Comparison of ENCODE assay signal across 21 cellular contexts in genomic region chr5:147973086-147973485, GRCh38.
DNase-seq lines count a peak whose midpoint lies in the region; ATAC-seq and TF ChIP-seq lines count a peak whose summit lies in the region.
"Had no signal": no experiment of that assay in that cellular context is flagged by ENCODE, and none has a peak within 500 bp of the region (broad histone marks: within the 10 kb centered on the region; RNA-seq: fewer than 3 reads in every experiment).

No MANE protein-coding gene starts in this region.

- TF ChIP-seq CTCF in suprapubic skin (IDR thresholded peaks at IDR 0.05): no peak

- DNase-seq in DMS53 treated with DMSO at 0.1 percent for 48 hours (lab: John Stamatoyannopoulos, UW; ENCODE audit: unreplicated experiment) (peak; percentile 38), NCI-H2029 (lab: John Stamatoyannopoulos, UW) (peak; percentile 18), NCI-H526 treated with DMSO at 0.1 percent for 48 hours (lab: John Stamatoyannopoulos, UW) (peak; percentile 72), SJCRH30 (peak; percentile 12 to 48), suprapubic skin (ENCODE audit: low spot score in 2 of 2) (no peak)
- DNase-seq in activated CD4-positive, alpha-beta T cell treated with anti-CD3 and anti-CD28 coated beads, Interleukin-2, amount 50 U/mL, for 48 hours: no peak
- DNase-seq: AML-193, GF-D8, GOT3, IMR-90, MG63, NCI-H1048, NCI-H1694, NCI-H446 treated with DMSO at 0.1 percent for 48 hours, Right ventricle myocardium superior, SK-N-SH, T-cell had no signal

- no peaks in the 10 kb centered on the region for H3K9me3 ChIP-seq in SJCRH30 (replicated peaks)
- no peaks in the 10 kb centered on the region for H3K9me3 ChIP-seq in suprapubic skin
- H3K9me3 ChIP-seq: MG63, SK-N-SH had no signal

- no peak for TF ChIP-seq POLR2A in suprapubic skin (IDR thresholded peaks at IDR 0.05)

- H3K36me3 ChIP-seq in SJCRH30 (no peaks in the 10 kb centered on the region), suprapubic skin (no peaks in the 10 kb centered on the region)
- H3K36me3 ChIP-seq: MG63 had no signal

- H3K4me1 ChIP-seq in SJCRH30 (peaks cover 6% of the 10 kb centered on the region; the same call in 1 of the 2 replicates), suprapubic skin (no peaks in the 10 kb centered on the region)

- no peak overlapping the region for H3K27ac ChIP-seq in SJCRH30
- no peak overlapping the region for H3K27ac ChIP-seq in suprapubic skin
- H3K27ac ChIP-seq: C4-2B had no signal

- no peak for ATAC-seq in GM18511 (IDR thresholded peaks at IDR 0.05; ENCODE audit: unreplicated experiment)
- no peak for ATAC-seq in HG03280 (IDR thresholded peaks at IDR 0.05; ENCODE audit: unreplicated experiment)
- ATAC-seq: GM12878, T-cell had no signal

- TF ChIP-seq EP300 in suprapubic skin (IDR thresholded peaks at IDR 0.05): no peak

- H3K4me3 ChIP-seq in SJCRH30 (no peak overlapping the region), suprapubic skin (no peak overlapping the region)
- H3K4me3 ChIP-seq: GM12878, MG63 had no signal

- H3K27me3 ChIP-seq in SJCRH30 (no peaks in the 10 kb centered on the region), suprapubic skin (no peaks in the 10 kb centered on the region)
- H3K27me3 ChIP-seq: MG63 had no signal

- 47% methylated on average over 1 of the region's 1 CpG for WGBS in suprapubic skin

Comparison
In these comparisons a context has a peak if more than half of its experiments do, and no peak if none do; other contexts are left out.
1. DNase-seq: peak in DMS53 treated with DMSO at 0.1 percent for 48 hours (single experiment), NCI-H2029 (single experiment), NCI-H526 treated with DMSO at 0.1 percent for 48 hours (single experiment) and SJCRH30 (2 of 2); none in suprapubic skin (0 of 2) and activated CD4-positive, alpha-beta T cell treated with anti-CD3 and anti-CD28 coated beads, Interleukin-2, amount 50 U/mL, for 48 hours (0 of 2).